In the genomic region with DNA sequence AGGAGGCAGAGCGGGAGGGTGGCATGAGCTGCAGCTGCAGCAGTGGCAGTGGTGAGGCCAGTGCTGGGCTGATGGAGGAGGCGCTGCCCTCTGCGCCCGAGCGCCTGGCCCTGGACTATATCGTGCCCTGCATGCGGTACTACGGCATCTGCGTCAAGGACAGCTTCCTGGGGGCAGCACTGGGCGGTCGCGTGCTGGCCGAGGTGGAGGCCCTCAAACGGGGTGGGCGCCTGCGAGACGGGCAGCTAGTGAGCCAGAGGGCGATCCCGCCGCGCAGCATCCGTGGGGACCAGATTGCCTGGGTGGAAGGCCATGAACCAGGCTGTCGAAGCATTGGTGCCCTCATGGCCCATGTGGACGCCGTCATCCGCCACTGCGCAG, we compare ENCODE assay signal across 10 cellular contexts. TPM values are rescaled to one million over a fixed set of nuclear protein-coding genes. Genes with fewer than 3 reads are reported as not detected.
DNase-seq lines count a peak whose midpoint lies in the region; ATAC-seq, FAIRE-seq and TF ChIP-seq lines count a peak whose summit lies in the region.
"Had no signal": no experiment of that assay in that cellular context is flagged by ENCODE, and none has a peak within 500 bp of the region (broad histone marks: within the 10 kb centered on the region; RNA-seq: fewer than 3 reads in every experiment).

No MANE protein-coding gene starts in this region.

- peaks cover 61% of the 10 kb centered on the region for H4K20me1 ChIP-seq in OCI-LY3 (ENCODE audit: insufficient read depth, low read length)

- H3K36me3 Mint-ChIP-seq in CD4-positive, CD25-positive, alpha-beta regulatory T cell = peaks cover 13% of the 10 kb centered on the region

- no peak overlapping the region for H3K9ac ChIP-seq in OCI-LY3 (ENCODE audit: low read length)

- 39 to 52% (median 43%) methylated on average over 26 to 27 of the region's 27 CpGs for WGBS in ovary, 3 donors

- no peaks in the 10 kb centered on the region for H3K9me3 ChIP-seq in CD4-positive, CD25-positive, alpha-beta regulatory T cell (ENCODE audit: control insufficient read depth in 2 of 2, low read length in 2 of 2)
- H3K9me3 ChIP-seq in OCI-LY3 (ENCODE audit: insufficient read depth, low read length) = no peaks in the 10 kb centered on the region
- no peaks in the 10 kb centered on the region for H3K9me3 ChIP-seq in effector memory CD4-positive, alpha-beta T cell (ENCODE audit: control insufficient read depth, low read length)
- no peaks in the 10 kb centered on the region for H3K9me3 ChIP-seq in ovary

- ATAC-seq in CD4-positive, CD25-positive, alpha-beta regulatory T cell (ENCODE audit: low read depth in 2 of 2) = no peak
- no peak for ATAC-seq in GM18519 (IDR thresholded peaks at IDR 0.05; ENCODE audit: low FRiP score, unreplicated experiment)

- no peak overlapping the region for H2AFZ ChIP-seq in OCI-LY3 (ENCODE audit: low read depth, low read length)

- H3K27ac ChIP-seq in CD4-positive, CD25-positive, alpha-beta regulatory T cell (ENCODE audit: insufficient read depth, low read length, poor library complexity, severe bottlenecking) = peak overlapping the region; percentile 74
- H3K27ac ChIP-seq in OCI-LY3 (ENCODE audit: low read length) (no peak overlapping the region), ovary (peak overlapping the region in 1 of 2 donors; percentile 67)
- peak overlapping the region; percentile 74 for H3K27ac ChIP-seq in effector memory CD4-positive, alpha-beta T cell (ENCODE audit: insufficient read depth, low read length, poor library complexity, severe bottlenecking)

- H3K27ac Mint-ChIP-seq in CD4-positive, CD25-positive, alpha-beta regulatory T cell = peak overlapping the region in 2 of 3 donors; percentile 15 to 29

- H3K9me3 Mint-ChIP-seq in CD4-positive, CD25-positive, alpha-beta regulatory T cell = peaks cover 0 to 1% (median 0%) of the 10 kb centered on the region in 7 donors

- intact Hi-C loops in ovary (cut with DNase I) = loop anchor here in 3 of 4 donors (5.0 to 10.0 kb wide), 3 partner anchors 49 to 139 kb away; a partner anchor contains a TSS

- peaks cover 70% of the 10 kb centered on the region for H3K79me2 ChIP-seq in OCI-LY3 (ENCODE audit: low read length)

- TF ChIP-seq CTCF in OCI-LY3 (IDR thresholded peaks at IDR 0.05; ENCODE audit: low read depth, low read length) (no peak), ovary (IDR thresholded peaks at IDR 0.05) (no peak)

- no peaks in the 10 kb centered on the region for H3K27me3 Mint-ChIP-seq in CD4-positive, CD25-positive, alpha-beta regulatory T cell

- no peak for FAIRE-seq in HTR-8/SVneo (lab: Jason Lieb, UNC)
- FAIRE-seq: urothelium cell line had no signal

- TF ChIP-seq EP300 in ovary (IDR thresholded peaks at IDR 0.05) = no peak

- peaks cover 10% of the 10 kb centered on the region for H3K36me3 ChIP-seq in CD4-positive, CD25-positive, alpha-beta regulatory T cell (ENCODE audit: control insufficient read depth, insufficient read depth, low read length)
- peaks cover 48% of the 10 kb centered on the region for H3K36me3 ChIP-seq in OCI-LY3 (replicated peaks; ENCODE audit: low read depth, low read length)
- H3K36me3 ChIP-seq in effector memory CD4-positive, alpha-beta T cell (ENCODE audit: control insufficient read depth, insufficient read depth, low read length) = peaks cover 7% of the 10 kb centered on the region
- H3K36me3 ChIP-seq in ovary = no peaks in the 10 kb centered on the region

- H3K4me2 ChIP-seq in OCI-LY3 (ENCODE audit: low read length) = peak overlapping the region; percentile 96; the same call in 1 of the 2 replicates

- H3K27me3 ChIP-seq in CD4-positive, CD25-positive, alpha-beta regulatory T cell (ENCODE audit: control insufficient read depth, insufficient read depth, low read length) = no peaks in the 10 kb centered on the region
- H3K27me3 ChIP-seq in OCI-LY3 (ENCODE audit: low read depth, low read length) (no peaks in the 10 kb centered on the region), ovary (no peaks in the 10 kb centered on the region)
- H3K27me3 ChIP-seq in effector memory CD4-positive, alpha-beta T cell (replicated peaks; ENCODE audit: control insufficient read depth, insufficient read depth, low read length, poor library complexity, severe bottlenecking) = no peaks in the 10 kb centered on the region

- peaks cover 75% of the 10 kb centered on the region for H3K4me1 ChIP-seq in CD4-positive, CD25-positive, alpha-beta regulatory T cell (ENCODE audit: control insufficient read depth, insufficient read depth, low read length, poor library complexity, severe bottlenecking)
- peaks cover 64% of the 10 kb centered on the region for H3K4me1 ChIP-seq in OCI-LY3 (ENCODE audit: low read length)
- H3K4me1 ChIP-seq in effector memory CD4-positive, alpha-beta T cell (ENCODE audit: control insufficient read depth, insufficient read depth, low read length, poor library complexity, severe bottlenecking) = peaks cover 62% of the 10 kb centered on the region
- peaks cover 49% of the 10 kb centered on the region for H3K4me1 ChIP-seq in ovary (ENCODE audit: insufficient read depth)

- DNase-seq in CD4-positive, CD25-positive, alpha-beta regulatory T cell = no peak
- no peak for DNase-seq in effector memory CD4-positive, alpha-beta T cell
- no peak for DNase-seq in ovary
- no peak for DNase-seq in A172 (ENCODE audit: low spot score)
- DNase-seq in COLO668 (lab: John Stamatoyannopoulos, UW; ENCODE audit: unreplicated experiment) = no peak
- DNase-seq in HTR-8/SVneo (ENCODE audit: insufficient read length, low spot score) = no peak

- H3K4me3 ChIP-seq in CD4-positive, CD25-positive, alpha-beta regulatory T cell (ENCODE audit: low read depth, low read length) = no peak overlapping the region
- no peak overlapping the region for H3K4me3 ChIP-seq in OCI-LY3 (ENCODE audit: low read length)
- H3K4me3 ChIP-seq in effector memory CD4-positive, alpha-beta T cell (ENCODE audit: insufficient read depth, low read depth, low read length, poor library complexity, severe bottlenecking) = peak overlapping the region; percentile 72
- peak overlapping the region; percentile 79 for H3K4me3 ChIP-seq in ovary

- H3K4me1 Mint-ChIP-seq in CD4-positive, CD25-positive, alpha-beta regulatory T cell = peaks cover 14 to 77% (median 49%) of the 10 kb centered on the region in 4 donors

- H3K4me3 Mint-ChIP-seq in CD4-positive, CD25-positive, alpha-beta regulatory T cell = peak overlapping the region; percentile 88 to 96 (median 92)

- TF ChIP-seq POLR2A in ovary (IDR thresholded peaks at IDR 0.05) = no peak

RNA-seq across cellular contexts. Expression of a gene that starts 2.0 kb away (rescaled TPM):
- 135 TPM for total RNA-seq in CD4-positive, CD25-positive, alpha-beta regulatory T cell
- polyA plus RNA-seq in CD4-positive, CD25-positive, alpha-beta regulatory T cell = 100 to 1,000 TPM; 159 to 191 (median 177) TPM
- 100 to 1,000 TPM in 4 of 7 donors, 10 to 100 TPM in 3; 61.5 to 121 (median 102) TPM for total RNA-seq in ovary
- polyA plus RNA-seq in ovary = 10 to 100 TPM; 43.6 to 82.7 TPM
- 80.0 and 123 TPM in 2 replicates for total RNA-seq in A172 (2014; rRNA removed; shearing (Covaris generic))

RNA-seq across cellular contexts. Expression of a gene that starts 22.9 kb away (rescaled TPM):
- 62.2 TPM for total RNA-seq in CD4-positive, CD25-positive, alpha-beta regulatory T cell
- polyA plus RNA-seq in CD4-positive, CD25-positive, alpha-beta regulatory T cell = 10 to 100 TPM; 72.8 to 89.3 (median 80.1) TPM
- total RNA-seq in ovary = 10 to 100 TPM in 6 of 7 donors, 1 to 10 TPM in 1; 9.1 to 32.9 (median 19.3) TPM
- polyA plus RNA-seq in ovary = 10 to 100 TPM in 1 of 2 donors, 1 to 10 TPM in 1; 6.5 to 18.9 TPM
- total RNA-seq in A172 (2014; rRNA removed; shearing (Covaris generic)) = 10.3 and 19.9 TPM in 2 replicates

RNA-seq across cellular contexts. Expression of a gene that starts 25.7 kb away (rescaled TPM):
- not detected for total RNA-seq in CD4-positive, CD25-positive, alpha-beta regulatory T cell
- not detected for polyA plus RNA-seq in CD4-positive, CD25-positive, alpha-beta regulatory T cell
- total RNA-seq in ovary = 1 to 10 TPM in 5 of 7 donors, not detected in 2; 1.7 to 3.9 (median 2.6) TPM
- 1 to 10 TPM in 1 of 2 donors, not detected in 1; 1.9 TPM for polyA plus RNA-seq in ovary
- total RNA-seq in A172 (2014; rRNA removed; shearing (Covaris generic)) = not detected in 2 replicates
- total RNA-seq: mononuclear cell had no signal

RNA-seq across cellular contexts. Expression of a gene that starts 49.3 kb away (rescaled TPM):
- not detected for total RNA-seq in CD4-positive, CD25-positive, alpha-beta regulatory T cell
- polyA plus RNA-seq in CD4-positive, CD25-positive, alpha-beta regulatory T cell = not detected
- 1 to 10 TPM in 4 of 7 donors, under 1 TPM in 3; 0.25 to 2.7 (median 1.2) TPM for total RNA-seq in ovary
- polyA plus RNA-seq in ovary = 1 to 10 TPM; 1.2 to 3.4 TPM
- not detected in 2 replicates for total RNA-seq in A172 (2014; rRNA removed; shearing (Covaris generic))
- total RNA-seq: mononuclear cell had no signal

RNA-seq across cellular contexts. Expression of a gene that starts 50.0 kb away (rescaled TPM):
- total RNA-seq in CD4-positive, CD25-positive, alpha-beta regulatory T cell = 78.6 TPM
- 10 to 100 TPM; 36.3 to 45.7 (median 40.5) TPM for polyA plus RNA-seq in CD4-positive, CD25-positive, alpha-beta regulatory T cell
- 10 to 100 TPM; 48.9 to 80.7 (median 72.4) TPM for total RNA-seq in ovary
- polyA plus RNA-seq in ovary = 10 to 100 TPM; 56.4 to 83.9 TPM
- total RNA-seq in A172 (2014; rRNA removed; shearing (Covaris generic)) = 64.7 and 87.9 TPM in 2 replicates

Comparison
In these comparisons a context has a peak if more than half of its experiments do, and no peak if none do; other contexts are left out.
1. H3K4me3 ChIP-seq: peak in effector memory CD4-positive, alpha-beta T cell (single experiment) and ovary (single experiment); none in CD4-positive, CD25-positive, alpha-beta regulatory T cell (single experiment) and OCI-LY3 (single experiment).